In genomic region chr14:65213316-65213715, GRCh38 we compare ENCODE assay signal across 13 cellular contexts.
"Had no signal": no experiment of that assay in that cellular context is flagged by ENCODE, and none has a peak within 500 bp of the region (broad histone marks: within the 10 kb centered on the region; RNA-seq: fewer than 3 reads in every experiment).

No MANE protein-coding gene starts in this region.

- H3K27ac ChIP-seq: ascending aorta, cardiac muscle cell, heart left ventricle, left ventricle myocardium inferior, pancreas, thoracic aorta had no signal

- DNase-seq: activated CD4-positive, alpha-beta memory T cell treated with anti-CD3 and anti-CD28 coated beads for 36 hours; heart left ventricle; kidney; left ventricle myocardium inferior; pancreas; retina; stimulated activated CD4-positive, alpha-beta T cell treated with anti-CD3 and anti-CD28 coated beads, Interleukin-15, amount 100 ng/mL, for 24 hours; stimulated activated CD4-positive, alpha-beta T cell treated with anti-CD3 and anti-CD28 coated beads, Interleukin-4, amount 100 ng/mL, for 24 hours; stimulated activated naive CD8-positive, alpha-beta T cell treated with anti-CD3 and anti-CD28 coated beads, Interleukin-15, amount 100 ng/mL, for 72 hours had no signal

- H3K27me3 Mint-ChIP-seq: stimulated activated naive CD8-positive, alpha-beta T cell treated with anti-CD3 and anti-CD28 coated beads, Interleukin-15, amount 100 ng/mL, for 72 hours had no signal

- ATAC-seq: heart left ventricle; pancreas; stimulated activated naive CD8-positive, alpha-beta T cell treated with anti-CD3 and anti-CD28 coated beads, Interleukin-15, amount 100 ng/mL, for 72 hours had no signal

- H3K9me3 Mint-ChIP-seq: activated CD4-positive, alpha-beta memory T cell treated with anti-CD3 and anti-CD28 coated beads for 36 hours; dendritic cell treated with granulocyte-macrophage colony-stimulating factor and Interleukin-4, amounts not matched to agents 40 ng/mL and 50 ng/mL, for 4 days; stimulated activated naive CD8-positive, alpha-beta T cell treated with anti-CD3 and anti-CD28 coated beads, Interleukin-15, amount 100 ng/mL, for 72 hours had no signal

- H3K9me3 ChIP-seq: ascending aorta, heart left ventricle, left ventricle myocardium inferior, pancreas, thoracic aorta had no signal

- H3K36me3 ChIP-seq: ascending aorta, cardiac muscle cell, heart left ventricle, left ventricle myocardium inferior, pancreas, thoracic aorta had no signal

- H3K4me1 ChIP-seq: ascending aorta, pancreas had no signal

- H3K4me3 ChIP-seq: ascending aorta, cardiac muscle cell, heart left ventricle, left ventricle myocardium inferior, pancreas, thoracic aorta had no signal

- H3K27ac Mint-ChIP-seq: activated CD4-positive, alpha-beta memory T cell treated with anti-CD3 and anti-CD28 coated beads for 36 hours; dendritic cell treated with granulocyte-macrophage colony-stimulating factor and Interleukin-4, amounts not matched to agents 40 ng/mL and 50 ng/mL, for 4 days had no signal

- H3K27me3 ChIP-seq: ascending aorta, cardiac muscle cell, heart left ventricle, pancreas had no signal

- H3K4me3 Mint-ChIP-seq: activated CD4-positive, alpha-beta memory T cell treated with anti-CD3 and anti-CD28 coated beads for 36 hours; dendritic cell treated with granulocyte-macrophage colony-stimulating factor and Interleukin-4, amounts not matched to agents 40 ng/mL and 50 ng/mL, for 4 days; stimulated activated naive CD8-positive, alpha-beta T cell treated with anti-CD3 and anti-CD28 coated beads, Interleukin-15, amount 100 ng/mL, for 72 hours had no signal
